19 cellular contexts compared by ENCODE assay signal in genomic region chr2:44364604-44365003, GRCh38.
"Had no signal": no experiment of that assay in that cellular context is flagged by ENCODE, and none has a peak within 500 bp of the region (broad histone marks: within the 10 kb centered on the region; RNA-seq: fewer than 3 reads in every experiment).

No MANE protein-coding gene starts in this region.

- H3K27me3 ChIP-seq: adrenal gland, breast epithelium, heart right ventricle, neural progenitor cell, tibial nerve, uterus had no signal

- H3K4me3 Mint-ChIP-seq: activated CD4-positive, alpha-beta T cell treated with anti-CD3 and anti-CD28 coated beads, Interleukin-2, amount 10 ng/mL, durations not matched to agents 24 days and 14 days; activated CD8-positive, alpha-beta T cell treated with anti-CD3 and anti-CD28 coated beads for 36 hours; activated naive CD4-positive, alpha-beta T cell treated with anti-CD3 and anti-CD28 coated beads, Interleukin-2, amount 10 ng/mL, durations not matched to agents 7 days and 5 days; stimulated activated naive CD8-positive, alpha-beta T cell treated with anti-CD3 and anti-CD28 coated beads, Interleukin-15, Interleukin-2, amounts not matched to agents 100 ng/mL and 50 ng/mL, for 24 hours had no signal

- H3K36me3 ChIP-seq: adrenal gland, breast epithelium, heart right ventricle, left ventricle myocardium inferior, neural progenitor cell, prostate gland, tibial nerve, uterus had no signal

- H3K9me3 Mint-ChIP-seq: activated CD8-positive, alpha-beta T cell treated with anti-CD3 and anti-CD28 coated beads for 36 hours; activated naive CD4-positive, alpha-beta T cell treated with anti-CD3 and anti-CD28 coated beads, Interleukin-2, amount 10 ng/mL, durations not matched to agents 7 days and 5 days; neural progenitor cell; stimulated activated naive CD8-positive, alpha-beta T cell treated with anti-CD3 and anti-CD28 coated beads, Interleukin-15, Interleukin-2, amounts not matched to agents 100 ng/mL and 50 ng/mL, for 24 hours had no signal

- H3K27ac ChIP-seq: adrenal gland, breast epithelium, coronary artery, heart right ventricle, left ventricle myocardium inferior, neural progenitor cell, prostate gland, skin epidermis, tibial nerve, uterus had no signal

- DNase-seq: activated CD4-positive, alpha-beta T cell treated with anti-CD3 and anti-CD28 coated beads, Interleukin-2, amount 10 ng/mL, durations not matched to agents 24 days and 14 days; activated CD4-positive, CD25-positive, alpha-beta regulatory T cell; activated CD8-positive, alpha-beta T cell treated with anti-CD3 and anti-CD28 coated beads for 36 hours; activated naive CD4-positive, alpha-beta T cell treated with anti-CD3 and anti-CD28 coated beads, Interleukin-2, amount 10 ng/mL, durations not matched to agents 7 days and 5 days; activated T-cell treated with anti-CD3 and anti-CD28 coated beads, Interleukin-2, amount 50 U/mL, for 1 hour; adrenal gland; heart right ventricle; left ventricle myocardium inferior; right cardiac atrium; uterus had no signal

- H3K4me2 ChIP-seq: neural progenitor cell had no signal

- H3K4me1 ChIP-seq: prostate gland had no signal

- H3K36me3 Mint-ChIP-seq: neural progenitor cell had no signal

- H3K9ac ChIP-seq: neural progenitor cell had no signal

- H3K9me3 ChIP-seq: adrenal gland, breast epithelium, left ventricle myocardium inferior, prostate gland, uterus had no signal

- H3K27me3 Mint-ChIP-seq: activated CD8-positive, alpha-beta T cell treated with anti-CD3 and anti-CD28 coated beads for 36 hours; activated naive CD4-positive, alpha-beta T cell treated with anti-CD3 and anti-CD28 coated beads, Interleukin-2, amount 10 ng/mL, durations not matched to agents 7 days and 5 days; stimulated activated naive CD8-positive, alpha-beta T cell treated with anti-CD3 and anti-CD28 coated beads, Interleukin-15, Interleukin-2, amounts not matched to agents 100 ng/mL and 50 ng/mL, for 24 hours had no signal

- FAIRE-seq: astrocyte had no signal

- H2AFZ ChIP-seq: neural progenitor cell had no signal

- ATAC-seq: activated CD8-positive, alpha-beta T cell treated with anti-CD3 and anti-CD28 coated beads for 36 hours; esophagus mucosa; heart right ventricle; right cardiac atrium had no signal

- H3K4me3 ChIP-seq: adrenal gland, breast epithelium, coronary artery, heart right ventricle, left ventricle myocardium inferior, neural progenitor cell, prostate gland, skin epidermis, tibial nerve, uterus had no signal

- H3K27ac Mint-ChIP-seq: activated CD4-positive, alpha-beta T cell treated with anti-CD3 and anti-CD28 coated beads, Interleukin-2, amount 10 ng/mL, durations not matched to agents 24 days and 14 days; activated CD8-positive, alpha-beta T cell treated with anti-CD3 and anti-CD28 coated beads for 36 hours; activated naive CD4-positive, alpha-beta T cell treated with anti-CD3 and anti-CD28 coated beads, Interleukin-2, amount 10 ng/mL, durations not matched to agents 7 days and 5 days; neural progenitor cell; stimulated activated naive CD8-positive, alpha-beta T cell treated with anti-CD3 and anti-CD28 coated beads, Interleukin-15, Interleukin-2, amounts not matched to agents 100 ng/mL and 50 ng/mL, for 24 hours had no signal
